Comparison of ENCODE assay signal across 12 cellular contexts in the genomic region with DNA sequence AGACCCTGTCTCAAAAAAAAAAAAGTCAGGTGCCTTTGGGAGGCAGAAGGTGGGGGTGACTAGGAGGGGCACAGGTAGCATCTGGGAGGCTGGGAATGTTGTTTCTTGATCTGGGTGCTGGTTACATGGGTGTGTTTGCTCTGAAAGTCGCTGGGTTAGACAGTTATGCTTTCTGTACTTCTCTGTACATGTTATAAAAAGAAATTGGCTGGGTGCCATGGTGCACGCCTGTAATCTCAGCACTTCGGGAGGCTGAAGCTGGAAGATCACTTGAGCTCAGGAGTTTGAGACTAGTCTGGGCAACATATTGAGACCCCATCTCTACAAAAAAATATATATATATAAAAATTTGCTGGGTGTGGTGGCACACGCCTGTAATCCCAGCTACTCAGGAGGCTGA. TPM values are rescaled to one million over a fixed set of nuclear protein-coding genes. Genes with fewer than 3 reads are reported as not detected.
DNase-seq lines count a peak whose midpoint lies in the region; ATAC-seq and TF ChIP-seq lines count a peak whose summit lies in the region.
"Had no signal": no experiment of that assay in that cellular context is flagged by ENCODE, and none has a peak within 500 bp of the region (broad histone marks: within the 10 kb centered on the region; RNA-seq: fewer than 3 reads in every experiment).

No MANE protein-coding gene starts in this region.

- no CpG with 5 or more reads among the region's 4 CpGs for WGBS in H9 (ENCODE audit: extremely low coverage, insufficient read length, low lambda C conversion rate)

- H2BK5ac ChIP-seq in H9 (ENCODE audit: insufficient read length, low read length) = no peak overlapping the region

- H2BK120ac ChIP-seq in H9 (ENCODE audit: low read depth, low read length, poor library complexity, severe bottlenecking) = no peak overlapping the region

- H2BK15ac ChIP-seq in H9 (ENCODE audit: low read depth, low read length) = no peak overlapping the region

- H3K27ac Mint-ChIP-seq in H9 = no peak overlapping the region

- no peak overlapping the region for H2AFZ ChIP-seq in H9 (ENCODE audit: low read length)

- H2BK20ac ChIP-seq in H9 (ENCODE audit: low read depth, low read length, poor library complexity, severe bottlenecking) = no peak overlapping the region

- H3K9me3 Mint-ChIP-seq in H9 = no peaks in the 10 kb centered on the region

- H3K27me3 Mint-ChIP-seq in H9 (ENCODE audit: low read depth) = no peaks in the 10 kb centered on the region

- TF ChIP-seq CTCF in LNCaP clone FGC (IDR thresholded peaks at IDR 0.05; ENCODE audit: control insufficient read depth, extremely low read depth, insufficient read depth) = no peak
- no peak for TF ChIP-seq CTCF in cardiac fibroblast (IDR thresholded peaks at IDR 0.05; ENCODE audit: low read depth, low read length)
- no peak for TF ChIP-seq CTCF in left lung (IDR thresholded peaks at IDR 0.05)
- no peak for TF ChIP-seq CTCF in H9 (conservative IDR thresholded peaks at IDR 0.05)

- no peak overlapping the region for H3K18ac ChIP-seq in H9 (ENCODE audit: insufficient read length, low read depth, low read length)

- no peaks in the 10 kb centered on the region for H3K9me3 ChIP-seq in BLaER1
- no peaks in the 10 kb centered on the region for H3K9me3 ChIP-seq in left lung
- H3K9me3 ChIP-seq in H9 (ENCODE audit: control insufficient read depth, low read depth, low read length) = no peaks in the 10 kb centered on the region
- H3K9me3 ChIP-seq: MG63 had no signal

- peaks cover 0 to 4% (median under 1%) of the 10 kb centered on the region in 3 experiments; a peak in 3 of 7 replicates for H3K36me3 Mint-ChIP-seq in H9 (ENCODE audit: insufficient read depth in 1 of 3, low read depth in 3 of 3)

- no peak overlapping the region for H2AK5ac ChIP-seq in H9 (ENCODE audit: insufficient read length, low read length)

- H3K36me3 ChIP-seq in BLaER1 = peaks cover 50% of the 10 kb centered on the region
- no peaks in the 10 kb centered on the region for H3K36me3 ChIP-seq in left lung

- H4K91ac ChIP-seq in H9 (ENCODE audit: insufficient read length, low read depth, low read length) = no peak overlapping the region

- ATAC-seq in left lung = peak; percentile 18

- no peak overlapping the region for H4K8ac ChIP-seq in H9 (replicated peaks; ENCODE audit: insufficient read length, low read depth, low read length)

- no peak overlapping the region for H3T11ph ChIP-seq in H9 (ENCODE audit: low read length)

- H3K56ac ChIP-seq in H9 (ENCODE audit: insufficient read length, low read depth, low read length) = no peak overlapping the region

- DNase-seq in LNCaP clone FGC (ENCODE audit: low read depth) = peak; percentile 33
- peak; percentile 31 to 66 for DNase-seq in cardiac fibroblast (ENCODE audit: low read depth in 2 of 2)
- DNase-seq in left lung = no peak
- no peak for DNase-seq in NCI-H1930 (lab: John Stamatoyannopoulos, UW)
- DNase-seq in NCI-H345 treated with DMSO at 0.1 percent for 48 hours (lab: John Stamatoyannopoulos, UW; ENCODE audit: unreplicated experiment) = no peak
- DNase-seq in stimulated activated CD4-positive, alpha-beta T cell treated with anti-CD3 and anti-CD28 coated beads, Interleukin-4, amount 100 ng/mL, for 1 hour = no peak
- DNase-seq in H9 = no peak
- DNase-seq: C1 segment of cervical spinal cord, MG63, NCI-H446 treated with DMSO at 0.1 percent for 48 hours, nucleus accumbens had no signal

- H3K4me1 ChIP-seq in BLaER1 = peaks cover 76% of the 10 kb centered on the region
- peaks cover 0 to 38% of the 10 kb centered on the region in 2 donors for H3K4me1 ChIP-seq in left lung
- peaks cover 2% of the 10 kb centered on the region; the same call in 1 of the 2 replicates for H3K4me1 ChIP-seq in H9 (ENCODE audit: insufficient read depth, low read length)

- no peak overlapping the region for H2BK12ac ChIP-seq in H9 (ENCODE audit: insufficient read length, low read depth, low read length)

- H3K23ac ChIP-seq in H9 (ENCODE audit: insufficient read length, low read depth, low read length) = no peak overlapping the region

- peaks cover 8 to 12% of the 10 kb centered on the region in 2 experiments for H3K4me1 Mint-ChIP-seq in H9

- H3K4me3 Mint-ChIP-seq in H9 = no peak overlapping the region

- peak overlapping the region; percentile 40; the same call in 1 of the 2 replicates for H3K4me2 ChIP-seq in BLaER1
- no peak overlapping the region for H3K4me2 ChIP-seq in H9 (ENCODE audit: insufficient read depth, insufficient read length, low read length)

- H3K14ac ChIP-seq in H9 (ENCODE audit: insufficient read depth, low read length) = no peak overlapping the region

- no peak overlapping the region for H3K27ac ChIP-seq in BLaER1
- H3K27ac ChIP-seq in left lung = no peak overlapping the region
- no peak overlapping the region for H3K27ac ChIP-seq in H9 (ENCODE audit: insufficient read length, low read depth, low read length)

- H3K79me2 ChIP-seq in H9 (ENCODE audit: insufficient read depth, low read length) = peaks cover 4% of the 10 kb centered on the region; the same call in 1 of the 2 replicates

- H4K5ac ChIP-seq in H9 (ENCODE audit: insufficient read length, low read depth, low read length) = no peak overlapping the region

- H3K27me3 ChIP-seq in BLaER1 (no peaks in the 10 kb centered on the region), left lung (no peaks in the 10 kb centered on the region), H9 (ENCODE audit: insufficient read depth, low read length) (no peaks in the 10 kb centered on the region)
- H3K27me3 ChIP-seq: MG63 had no signal

- no peak overlapping the region for H3K4me3 ChIP-seq in BLaER1
- no peak overlapping the region for H3K4me3 ChIP-seq in LNCaP clone FGC (ENCODE audit: low read depth, low read length)
- H3K4me3 ChIP-seq in cardiac fibroblast (replicated peaks in 1 of 2; ENCODE audit: low read depth in 2 of 2, low read length in 2 of 2) = no peak overlapping the region
- H3K4me3 ChIP-seq in left lung = no peak overlapping the region
- H3K4me3 ChIP-seq: MG63 had no signal

- no peaks in the 10 kb centered on the region for H3K23me2 ChIP-seq in H9 (ENCODE audit: insufficient read length, low read depth, low read length, poor library complexity, severe bottlenecking)

- peaks cover 92% of the 10 kb centered on the region for H4K20me1 ChIP-seq in BLaER1
- no peaks in the 10 kb centered on the region for H4K20me1 ChIP-seq in H9 (ENCODE audit: control insufficient read depth, insufficient read depth, insufficient read length)

- no peak overlapping the region for H3K4ac ChIP-seq in H9 (ENCODE audit: low read depth, low read length)

- H3K9ac ChIP-seq in BLaER1 (no peak overlapping the region), H9 (ENCODE audit: extremely low read depth, insufficient read length, low read length) (no peak overlapping the region)

- intact Hi-C loops in left lung (cut with DNase I) = no loop called here

- H3K79me1 ChIP-seq in H9 (ENCODE audit: insufficient read depth, low read depth, low read length, poor library complexity, severe bottlenecking) = no peaks in the 10 kb centered on the region

RNA-seq across cellular contexts. Expression of gene NOSIP, which starts 15.1 kb away (rescaled TPM):
- total RNA-seq in left lung (10 to 100 TPM; 40.8 to 45.0 TPM), H9 (2021) (75.1 and 78.4 TPM in 2 replicates)

RNA-seq across cellular contexts. Expression of gene PRRG2, which starts 15.9 kb away (rescaled TPM):
- total RNA-seq in left lung (10 to 100 TPM in 1 of 2 donors, 1 to 10 TPM in 1; 7.6 to 13.6 TPM), H9 (2021) (3.3 and 3.5 TPM in 2 replicates)

RNA-seq across cellular contexts. Expression of gene PRR12, which starts 25.7 kb away (rescaled TPM):
- 10 to 100 TPM; 26.1 to 26.7 TPM for total RNA-seq in left lung
- total RNA-seq in H9 (2021) = 64.2 and 65.9 TPM in 2 replicates

RNA-seq across cellular contexts. Expression of gene RCN3, which starts 37.5 kb away (rescaled TPM):
- total RNA-seq in left lung (10 to 100 TPM; 55.4 to 65.3 TPM), H9 (2021) (14.5 and 15.0 TPM in 2 replicates)

RNA-seq across cellular contexts. Expression of gene FCGRT, which starts 52.8 kb away (rescaled TPM):
- total RNA-seq in left lung = 100 to 1,000 TPM; 283 to 288 TPM
- total RNA-seq in H9 (2021) = 41.1 and 45.4 TPM in 2 replicates

Comparison
In these comparisons a context has a peak if more than half of its experiments do, and no peak if none do; other contexts are left out.
1. DNase-seq: peak in LNCaP clone FGC (single experiment) and cardiac fibroblast (2 of 2); none in left lung (0 of 2), NCI-H1930 (0 of 2), NCI-H345 treated with DMSO at 0.1 percent for 48 hours (single experiment), stimulated activated CD4-positive, alpha-beta T cell treated with anti-CD3 and anti-CD28 coated beads, Interleukin-4, amount 100 ng/mL, for 1 hour (single experiment) and H9 (single experiment).